Comparison of ENCODE assay signal across 1 cellular context in the genomic region with DNA sequence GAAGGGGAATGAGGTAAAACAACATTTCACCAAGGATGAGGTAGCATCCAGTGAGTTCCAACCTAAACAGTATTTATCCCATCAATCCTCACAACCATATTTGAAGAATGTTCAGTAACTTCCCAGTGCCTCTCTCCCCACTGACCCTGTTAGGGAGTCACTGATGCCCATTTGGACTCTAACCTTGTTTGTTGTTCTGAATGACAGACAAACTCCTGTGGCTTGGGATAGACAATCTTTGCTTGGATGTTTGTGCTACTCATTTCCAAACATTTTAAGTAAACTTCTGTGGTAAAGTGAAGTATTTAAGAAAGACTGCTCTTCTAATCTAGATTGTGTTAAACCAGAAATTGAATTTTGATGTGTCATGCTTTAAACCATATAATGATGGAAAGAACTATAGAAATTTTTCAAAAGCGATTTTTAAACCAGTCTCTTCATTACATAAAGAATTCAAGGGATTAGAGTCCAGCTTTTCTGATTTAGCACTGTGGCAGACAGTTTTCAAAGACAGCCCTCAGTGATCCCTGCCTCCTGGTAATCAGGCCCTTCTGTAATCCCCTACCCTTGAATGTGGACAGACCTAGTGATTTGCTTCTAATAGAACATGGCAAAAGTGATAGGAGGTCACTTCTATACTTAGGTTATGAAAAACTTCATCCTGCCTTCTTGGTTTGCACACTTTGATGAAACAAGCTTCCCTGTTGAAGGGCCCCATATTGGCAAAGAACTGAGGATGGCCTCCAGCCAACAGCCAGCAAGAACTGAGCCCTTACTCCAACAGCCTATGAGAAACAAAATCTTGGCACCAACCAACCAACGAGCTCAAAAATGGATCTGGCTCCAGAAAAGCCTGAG.
TF ChIP-seq lines count a peak whose summit lies in the region.

No MANE protein-coding gene starts in this region.

TF ChIP-seq in GM23338, 12 proteins besides CTCF, POLR2A, EP300 and RAD21 (continued from another document):
- TF ChIP-seq, protein P1, sequence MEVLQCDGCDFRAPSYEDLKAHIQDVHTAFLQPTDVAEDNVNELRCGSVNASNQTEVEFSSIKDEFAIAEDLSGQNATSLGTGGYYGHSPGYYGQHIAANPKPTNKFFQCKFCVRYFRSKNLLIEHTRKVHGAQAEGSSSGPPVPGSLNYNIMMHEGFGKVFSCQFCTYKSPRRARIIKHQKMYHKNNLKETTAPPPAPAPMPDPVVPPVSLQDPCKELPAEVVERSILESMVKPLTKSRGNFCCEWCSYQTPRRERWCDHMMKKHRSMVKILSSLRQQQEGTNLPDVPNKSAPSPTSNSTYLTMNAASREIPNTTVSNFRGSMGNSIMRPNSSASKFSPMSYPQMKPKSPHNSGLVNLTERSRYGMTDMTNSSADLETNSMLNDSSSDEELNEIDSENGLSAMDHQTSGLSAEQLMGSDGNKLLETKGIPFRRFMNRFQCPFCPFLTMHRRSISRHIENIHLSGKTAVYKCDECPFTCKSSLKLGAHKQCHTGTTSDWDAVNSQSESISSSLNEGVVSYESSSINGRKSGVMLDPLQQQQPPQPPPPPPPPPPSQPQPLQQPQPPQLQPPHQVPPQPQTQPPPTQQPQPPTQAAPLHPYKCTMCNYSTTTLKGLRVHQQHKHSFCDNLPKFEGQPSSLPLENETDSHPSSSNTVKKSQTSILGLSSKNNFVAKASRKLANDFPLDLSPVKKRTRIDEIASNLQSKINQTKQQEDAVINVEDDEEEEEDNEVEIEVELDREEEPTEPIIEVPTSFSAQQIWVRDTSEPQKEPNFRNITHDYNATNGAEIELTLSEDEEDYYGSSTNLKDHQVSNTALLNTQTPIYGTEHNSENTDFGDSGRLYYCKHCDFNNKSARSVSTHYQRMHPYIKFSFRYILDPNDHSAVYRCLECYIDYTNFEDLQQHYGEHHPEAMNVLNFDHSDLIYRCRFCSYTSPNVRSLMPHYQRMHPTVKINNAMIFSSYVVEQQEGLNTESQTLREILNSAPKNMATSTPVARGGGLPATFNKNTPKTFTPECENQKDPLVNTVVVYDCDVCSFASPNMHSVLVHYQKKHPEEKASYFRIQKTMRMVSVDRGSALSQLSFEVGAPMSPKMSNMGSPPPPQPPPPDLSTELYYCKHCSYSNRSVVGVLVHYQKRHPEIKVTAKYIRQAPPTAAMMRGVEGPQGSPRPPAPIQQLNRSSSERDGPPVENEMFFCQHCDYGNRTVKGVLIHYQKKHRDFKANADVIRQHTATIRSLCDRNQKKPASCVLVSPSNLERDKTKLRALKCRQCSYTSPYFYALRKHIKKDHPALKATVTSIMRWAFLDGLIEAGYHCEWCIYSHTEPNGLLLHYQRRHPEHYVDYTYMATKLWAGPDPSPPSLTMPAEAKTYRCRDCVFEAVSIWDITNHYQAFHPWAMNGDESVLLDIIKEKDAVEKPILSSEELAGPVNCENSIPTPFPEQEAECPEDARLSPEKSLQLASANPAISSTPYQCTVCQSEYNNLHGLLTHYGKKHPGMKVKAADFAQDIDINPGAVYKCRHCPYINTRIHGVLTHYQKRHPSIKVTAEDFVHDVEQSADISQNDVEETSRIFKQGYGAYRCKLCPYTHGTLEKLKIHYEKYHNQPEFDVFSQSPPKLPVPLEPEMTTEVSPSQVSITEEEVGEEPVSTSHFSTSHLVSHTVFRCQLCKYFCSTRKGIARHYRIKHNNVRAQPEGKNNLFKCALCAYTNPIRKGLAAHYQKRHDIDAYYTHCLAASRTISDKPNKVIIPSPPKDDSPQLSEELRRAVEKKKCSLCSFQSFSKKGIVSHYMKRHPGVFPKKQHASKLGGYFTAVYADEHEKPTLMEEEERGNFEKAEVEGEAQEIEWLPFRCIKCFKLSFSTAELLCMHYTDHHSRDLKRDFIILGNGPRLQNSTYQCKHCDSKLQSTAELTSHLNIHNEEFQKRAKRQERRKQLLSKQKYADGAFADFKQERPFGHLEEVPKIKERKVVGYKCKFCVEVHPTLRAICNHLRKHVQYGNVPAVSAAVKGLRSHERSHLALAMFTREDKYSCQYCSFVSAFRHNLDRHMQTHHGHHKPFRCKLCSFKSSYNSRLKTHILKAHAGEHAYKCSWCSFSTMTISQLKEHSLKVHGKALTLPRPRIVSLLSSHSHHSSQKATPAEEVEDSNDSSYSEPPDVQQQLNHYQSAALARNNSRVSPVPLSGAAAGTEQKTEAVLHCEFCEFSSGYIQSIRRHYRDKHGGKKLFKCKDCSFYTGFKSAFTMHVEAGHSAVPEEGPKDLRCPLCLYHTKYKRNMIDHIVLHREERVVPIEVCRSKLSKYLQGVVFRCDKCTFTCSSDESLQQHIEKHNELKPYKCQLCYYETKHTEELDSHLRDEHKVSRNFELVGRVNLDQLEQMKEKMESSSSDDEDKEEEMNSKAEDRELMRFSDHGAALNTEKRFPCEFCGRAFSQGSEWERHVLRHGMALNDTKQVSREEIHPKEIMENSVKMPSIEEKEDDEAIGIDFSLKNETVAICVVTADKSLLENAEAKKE (CRISPR knock-in tag; IDR thresholded peaks at IDR 0.05) = no peak
- TF ChIP-seq EZH2 (IDR thresholded peaks at IDR 0.05; ENCODE audit: low read depth, unreplicated experiment) = no peak
TF ChIP-seq in GM23338: peak in this region for 0.
